32 cellular contexts compared by ENCODE assay signal in genomic region chr2:212097001-212097400, GRCh38.
"Had no signal": no experiment of that assay in that cellular context is flagged by ENCODE, and none has a peak within 500 bp of the region (broad histone marks: within the 10 kb centered on the region; RNA-seq: fewer than 3 reads in every experiment).

No MANE protein-coding gene starts in this region.

- DNase-seq: activated CD4-positive, alpha-beta T cell treated with anti-CD3 and anti-CD28 coated beads for 48 hours; activated CD4-positive, alpha-beta T cell treated with anti-CD3 and anti-CD28 coated beads, Interleukin-2, amount 50 U/mL, for 48 hours; activated CD8-positive, alpha-beta memory T cell treated with anti-CD3 and anti-CD28 coated beads for 24 hours; activated effector memory CD4-positive, alpha-beta T cell treated with Interleukin-2 at 50 U/mL for 16 hours; activated naive CD4-positive, alpha-beta T cell treated with Interleukin-2 at 50 U/mL for 16 hours; activated naive CD8-positive, alpha-beta T cell treated with anti-CD3 and anti-CD28 coated beads for 36 hours; adrenal gland; aorta; body of pancreas; dorsolateral prefrontal cortex; effector memory CD4-positive, alpha-beta T cell; heart left ventricle; hypothalamus; immature natural killer cell; kidney; midbrain; naive thymus-derived CD4-positive, alpha-beta T cell; nucleus accumbens; pancreas; retina; stimulated activated CD4-positive, alpha-beta T cell treated with anti-CD3 and anti-CD28 coated beads, Interleukin-4, amount 100 ng/mL, for 24 hours; stimulated activated naive CD8-positive, alpha-beta T cell treated with anti-CD3 and anti-CD28 coated beads, Interleukin-15, amount 100 ng/mL, for 72 hours; substantia nigra; T-helper 9 cell; uterus had no signal

- ATAC-seq: activated CD4-positive, CD25-positive, alpha-beta regulatory T cell treated with anti-CD3 and anti-CD28 coated beads, Interleukin-2, amount 50 U/mL, for 24 hours; body of pancreas; heart left ventricle; naive thymus-derived CD4-positive, alpha-beta T cell; pancreas; sciatic nerve; stimulated activated effector memory CD8-positive, alpha-beta T cell treated with anti-CD3 and anti-CD28 coated beads, Interleukin-12 subunit alpha, Interleukin-12 subunit beta, amount 100 ng/mL, for 72 hours; stimulated activated naive CD8-positive, alpha-beta T cell treated with anti-CD3 and anti-CD28 coated beads, Interleukin-15, amount 100 ng/mL, for 72 hours had no signal

- H3K27ac ChIP-seq: adrenal gland, body of pancreas, coronary artery, dorsolateral prefrontal cortex, heart left ventricle, pancreas, prostate gland, skin epidermis, uterus, VCaP had no signal

- H3K4me3 ChIP-seq: adrenal gland, body of pancreas, coronary artery, dorsolateral prefrontal cortex, heart left ventricle, pancreas, prostate gland, skin epidermis, uterus had no signal
